In genomic region chr4:121195649-121196048, GRCh38 we compare ENCODE assay signal across 29 cellular contexts. TPM values are rescaled to one million over a fixed set of nuclear protein-coding genes. Genes with fewer than 3 reads are reported as not detected.
DNase-seq lines count a peak whose midpoint lies in the region; ATAC-seq, FAIRE-seq and TF ChIP-seq lines count a peak whose summit lies in the region.
"Had no signal": no experiment of that assay in that cellular context is flagged by ENCODE, and none has a peak within 500 bp of the region (broad histone marks: within the 10 kb centered on the region; RNA-seq: fewer than 3 reads in every experiment).

No MANE protein-coding gene starts in this region.

- H3K27me3 Mint-ChIP-seq in activated T-cell treated with anti-CD3 and anti-CD28 coated beads, Interleukin-2, amount 50 U/mL, for 72 hours (ENCODE audit: low read depth) = peaks cover 5% of the 10 kb centered on the region
- H3K27me3 Mint-ChIP-seq in astrocyte (ENCODE audit: low read depth, unreplicated experiment) = no peaks in the 10 kb centered on the region
- H3K27me3 Mint-ChIP-seq: CD4-positive, alpha-beta memory T cell had no signal

- no peaks in the 10 kb centered on the region for H3K79me2 ChIP-seq in astrocyte (ENCODE audit: insufficient read depth, low read length)

- no peaks in the 10 kb centered on the region for H3K36me3 ChIP-seq in astrocyte (ENCODE audit: insufficient read depth, low read length)
- H3K36me3 ChIP-seq: BLaER1 treated with 17β-estradiol and CSF1 and Interleukin-3, amounts not matched to agents 10 nM and 100 nM had no signal

- H3K27ac Mint-ChIP-seq in activated T-cell treated with anti-CD3 and anti-CD28 coated beads, Interleukin-2, amount 50 U/mL, for 72 hours = peak overlapping the region; percentile 60
- no peak overlapping the region for H3K27ac Mint-ChIP-seq in astrocyte (ENCODE audit: unreplicated experiment)
- H3K27ac Mint-ChIP-seq: CD4-positive, alpha-beta memory T cell; GM23338 had no signal

- no peaks in the 10 kb centered on the region for H3K4me1 ChIP-seq in astrocyte (ENCODE audit: insufficient read depth, low read length)
- H3K4me1 ChIP-seq: Caco-2 had no signal

- H3K36me3 Mint-ChIP-seq in activated T-cell treated with anti-CD3 and anti-CD28 coated beads, Interleukin-2, amount 50 U/mL, for 72 hours (ENCODE audit: insufficient read depth in 2 of 2) = no peaks in the 10 kb centered on the region
- no peaks in the 10 kb centered on the region for H3K36me3 Mint-ChIP-seq in astrocyte (ENCODE audit: low read depth, unreplicated experiment)
- H3K36me3 Mint-ChIP-seq: CD4-positive, alpha-beta memory T cell had no signal

- H3K4me3 Mint-ChIP-seq in activated T-cell treated with anti-CD3 and anti-CD28 coated beads, Interleukin-2, amount 50 U/mL, for 72 hours = no peak overlapping the region
- H3K4me3 Mint-ChIP-seq in astrocyte (ENCODE audit: unreplicated experiment) = no peak overlapping the region
- H3K4me3 Mint-ChIP-seq: CD4-positive, alpha-beta memory T cell; GM23338 had no signal

- H3K4me2 ChIP-seq in astrocyte (ENCODE audit: low read length) = no peak overlapping the region
- H3K4me2 ChIP-seq: BLaER1 treated with 17β-estradiol and CSF1 and Interleukin-3, amounts not matched to agents 10 nM and 100 nM; GM23338; SK-N-SH had no signal

- ATAC-seq in activated T-cell treated with anti-CD3 and anti-CD28 coated beads, Interleukin-2, amount 50 U/mL, for 72 hours (replicated peaks in 1 of 2) = no peak
- no peak for ATAC-seq in omental fat pad (ENCODE audit: low FRiP score)
- ATAC-seq: GM23338, HepG2, K562 had no signal

- H2AFZ ChIP-seq in astrocyte (ENCODE audit: low read depth, low read length) = peak overlapping the region; percentile 23
- H2AFZ ChIP-seq: GM23338 had no signal

- no peak overlapping the region for H3K4me3 ChIP-seq in astrocyte (ENCODE audit: insufficient read depth, low read depth, low read length)
- H3K4me3 ChIP-seq: BLaER1 treated with 17β-estradiol and CSF1 and Interleukin-3, amounts not matched to agents 10 nM and 100 nM; GM23338; K562 had no signal

- no peaks in the 10 kb centered on the region for H3K9me3 Mint-ChIP-seq in activated T-cell treated with anti-CD3 and anti-CD28 coated beads, Interleukin-2, amount 50 U/mL, for 72 hours
- no peaks in the 10 kb centered on the region for H3K9me3 Mint-ChIP-seq in astrocyte (ENCODE audit: unreplicated experiment)
- H3K9me3 Mint-ChIP-seq: CD4-positive, alpha-beta memory T cell; GM23338 had no signal

- TF ChIP-seq CTCF in astrocyte (IDR thresholded peaks at IDR 0.05; ENCODE audit: insufficient read depth, low read depth, low read length) (no peak), omental fat pad (IDR thresholded peaks at IDR 0.05) (no peak)

- H3K27me3 ChIP-seq in astrocyte (ENCODE audit: insufficient read depth, low read length) = no peaks in the 10 kb centered on the region

- no peak for DNase-seq in activated T-cell treated with anti-CD3 and anti-CD28 coated beads, Interleukin-2, amount 50 U/mL, for 72 hours
- no peak for DNase-seq in activated T-cell treated with anti-CD3 and anti-CD28 coated beads, Interleukin-2, amount 50 U/mL, for 48 hours
- DNase-seq in astrocyte (ENCODE audit: low read depth) (no peak), left kidney (ENCODE audit: low read depth, low spot score) (peak; percentile 7), omental fat pad (ENCODE audit: low spot score) (no peak), NCI-H1048 (lab: John Stamatoyannopoulos, UW) (no peak), NCI-H524 (lab: John Stamatoyannopoulos, UW) (no peak)
- DNase-seq: 8988T; Caco-2; CD4-positive, alpha-beta memory T cell; DND-41; HCEC 1CT; MM.1S; NCI-H1092; NCI-H1436; NCI-H187 treated with DMSO at 0.1 percent for 48 hours; NCI-H2227 treated with DMSO at 0.1 percent for 48 hours; NCI-H510A; NCI-H748 treated with DMSO at 0.1 percent for 48 hours; SHP77 treated with DMSO at 0.1 percent for 48 hours; SK-N-SH had no signal

- no peak overlapping the region for H3K27ac ChIP-seq in astrocyte (ENCODE audit: low read depth, low read length)
- H3K27ac ChIP-seq: BLaER1 treated with 17β-estradiol and CSF1 and Interleukin-3, amounts not matched to agents 10 nM and 100 nM; HL-60; RWPE1 had no signal

- FAIRE-seq in astrocyte (lab: Jason Lieb, UNC) = no peak
- FAIRE-seq: G401.6, HepG2, K562 had no signal

- H4K20me1 ChIP-seq in astrocyte (ENCODE audit: insufficient read depth, low read length) = no peaks in the 10 kb centered on the region
- H4K20me1 ChIP-seq: BLaER1 treated with 17β-estradiol and CSF1 and Interleukin-3, amounts not matched to agents 10 nM and 100 nM had no signal

- H3K4me1 Mint-ChIP-seq in activated T-cell treated with anti-CD3 and anti-CD28 coated beads, Interleukin-2, amount 50 U/mL, for 72 hours (ENCODE audit: low read depth) = peaks cover 49% of the 10 kb centered on the region
- H3K4me1 Mint-ChIP-seq in astrocyte (ENCODE audit: low read depth, unreplicated experiment) = no peaks in the 10 kb centered on the region
- H3K4me1 Mint-ChIP-seq: GM23338 had no signal

- no peak overlapping the region for H3K9ac ChIP-seq in astrocyte (ENCODE audit: low read length)
- H3K9ac ChIP-seq: BLaER1 treated with 17β-estradiol and CSF1 and Interleukin-3, amounts not matched to agents 10 nM and 100 nM; SK-N-SH had no signal

- no peaks in the 10 kb centered on the region for H3K9me3 ChIP-seq in astrocyte (ENCODE audit: insufficient read depth, low read depth, low read length)
- H3K9me3 ChIP-seq: BLaER1 treated with 17β-estradiol and CSF1 and Interleukin-3, amounts not matched to agents 10 nM and 100 nM; Caco-2; SK-N-SH had no signal

RNA-seq across cellular contexts. Expression of gene TNIP3, which starts 31.5 kb away (rescaled TPM):
- total RNA-seq in activated T-cell treated with anti-CD3 and anti-CD28 coated beads, Interleukin-2, amount 50 U/mL, for 72 hours = 1 to 10 TPM; 2.3 to 6.1 TPM
- total RNA-seq in astrocyte = 0.14 TPM in 1 of 2 replicates, not detected in the other
- total RNA-seq in omental fat pad = 1 to 10 TPM in 2 of 4 donors, not detected in 2; 1.3 to 1.7 TPM
- total RNA-seq: GM23338, HepG2, HT-29 had no signal
